In genomic region chr2:216693414-216694100, GRCh38 we compare ENCODE assay signal across 8 cellular contexts. TPM values are rescaled to one million over a fixed set of nuclear protein-coding genes. Genes with fewer than 3 reads are reported as not detected.
A peak's percentile ranks its signal among the peaks of the same experiment; 100 is the strongest.
DNase-seq lines count a peak whose midpoint lies in the region; ATAC-seq, FAIRE-seq and TF ChIP-seq lines count a peak whose summit lies in the region.

No MANE protein-coding gene starts in this region.

- no peaks in the 10 kb centered on the region for H3K36me3 Mint-ChIP-seq in activated T-cell treated with anti-CD3 and anti-CD28 coated beads, Interleukin-2, amount 50 U/mL, for 72 hours (ENCODE audit: insufficient read depth in 2 of 2)
- H3K36me3 Mint-ChIP-seq in activated T-helper 2 cell treated with anti-CD3 and anti-CD28 coated beads, Interferon-gamma antibody, Interleukin-2, Interleukin-4, amounts not matched to agents 10 μg/mL and 5 μg/mL and 100 μg/mL, durations not matched to agents 14 hours and 24 hours and 36 hours (ENCODE audit: low read depth): no peaks in the 10 kb centered on the region

- no peak for DNase-seq in activated T-cell treated with anti-CD3 and anti-CD28 coated beads, Interleukin-2, amount 50 U/mL, for 72 hours
- DNase-seq in activated T-cell treated with anti-CD3 and anti-CD28 coated beads, Interleukin-2, amount 50 U/mL, for 48 hours: no peak
- no peak for DNase-seq in activated T-helper 2 cell treated with anti-CD3 and anti-CD28 coated beads, Interferon-gamma antibody, Interleukin-2, Interleukin-4, amounts not matched to agents 10 μg/mL and 5 μg/mL and 100 μg/mL, durations not matched to agents 14 hours and 24 hours and 36 hours (ENCODE audit: low spot score)
- DNase-seq in keratinocyte (ENCODE audit: low read depth, low spot score): no peak
- DNase-seq in tibial artery: peak in 1 of 2 donors; percentile 65
- DNase-seq in NCI-H2107 (lab: John Stamatoyannopoulos, UW): no peak

- H2AFZ ChIP-seq in keratinocyte (ENCODE audit: control insufficient read depth, low read length): no peak overlapping the region

- H3K4me1 Mint-ChIP-seq in activated T-cell treated with anti-CD3 and anti-CD28 coated beads, Interleukin-2, amount 50 U/mL, for 72 hours (ENCODE audit: low read depth): peaks cover 43% of the 10 kb centered on the region
- peaks cover 25% of the 10 kb centered on the region for H3K4me1 Mint-ChIP-seq in activated T-helper 2 cell treated with anti-CD3 and anti-CD28 coated beads, Interferon-gamma antibody, Interleukin-2, Interleukin-4, amounts not matched to agents 10 μg/mL and 5 μg/mL and 100 μg/mL, durations not matched to agents 14 hours and 24 hours and 36 hours (ENCODE audit: low read depth)

- H3K36me3 ChIP-seq in keratinocyte (ENCODE audit: control insufficient read depth in 2 of 2, extremely low read depth in 1 of 2, insufficient read depth in 2 of 2, low read length in 2 of 2) (no peaks in the 10 kb centered on the region), tibial artery (peaks cover 0 to 9% (median 8%) of the 10 kb centered on the region in 3 donors)

- FAIRE-seq in keratinocyte (lab: Jason Lieb, UNC): no peak

- intact Hi-C loops in activated T-helper 2 cell treated with anti-CD3 and anti-CD28 coated beads, Interferon-gamma antibody, Interleukin-2, Interleukin-4, amounts not matched to agents 10 μg/mL and 5 μg/mL and 100 μg/mL, durations not matched to agents 14 hours and 24 hours and 36 hours (cut with micrococcal nuclease): loop anchor here (2.0 to 5.0 kb wide), 2 partner anchors 399 to 529 kb away; no protein-coding TSS in a partner anchor
- intact Hi-C loops in tibial artery (cut with DNase I; ENCODE audit: low total_unique reads): loop anchor here (10.0 kb wide), 1 partner anchor 291 kb away; no protein-coding TSS in a partner anchor

- no peak overlapping the region for H3K9ac ChIP-seq in keratinocyte (ENCODE audit: control insufficient read depth, extremely low read depth, insufficient read depth, low read length)

- H3K4me3 ChIP-seq in keratinocyte (ENCODE audit: control insufficient read depth in 2 of 3, extremely low read depth in 1 of 3, insufficient read depth in 2 of 3, low read depth in 1 of 3, low read length in 3 of 3) (peak overlapping the region; percentile 37 to 68 (median 43)), tibial artery (peak overlapping the region; percentile 67 to 71)

- peaks cover 49% of the 10 kb centered on the region for H3K4me1 ChIP-seq in keratinocyte (ENCODE audit: control insufficient read depth, extremely low read depth, insufficient read depth, low read length)
- peaks cover 0 to 59% (median 45%) of the 10 kb centered on the region in 4 donors for H3K4me1 ChIP-seq in tibial artery

- H3K27me3 ChIP-seq in keratinocyte (ENCODE audit: control insufficient read depth, extremely low read depth, insufficient read depth, low read length) (peaks cover 17% of the 10 kb centered on the region), tibial artery (no peaks in the 10 kb centered on the region)

- TF ChIP-seq CTCF in keratinocyte (optimal IDR thresholded peaks at IDR 0.05 in 1 of 3, IDR thresholded peaks at IDR 0.05 in 1 of 3, conservative IDR thresholded peaks at IDR 0.05 in 1 of 3; ENCODE audit: extremely low read depth in 1 of 3, insufficient read depth in 2 of 3, low read length in 3 of 3): no peak
- TF ChIP-seq CTCF in tibial artery (IDR thresholded peaks at IDR 0.05): no peak

- no peak overlapping the region for H3K27ac Mint-ChIP-seq in activated T-cell treated with anti-CD3 and anti-CD28 coated beads, Interleukin-2, amount 50 U/mL, for 72 hours
- no peak overlapping the region for H3K27ac Mint-ChIP-seq in activated T-helper 2 cell treated with anti-CD3 and anti-CD28 coated beads, Interferon-gamma antibody, Interleukin-2, Interleukin-4, amounts not matched to agents 10 μg/mL and 5 μg/mL and 100 μg/mL, durations not matched to agents 14 hours and 24 hours and 36 hours

- H3K27me3 Mint-ChIP-seq in activated T-cell treated with anti-CD3 and anti-CD28 coated beads, Interleukin-2, amount 50 U/mL, for 72 hours (ENCODE audit: low read depth): peaks cover 76% of the 10 kb centered on the region
- peaks cover 66% of the 10 kb centered on the region for H3K27me3 Mint-ChIP-seq in activated T-helper 2 cell treated with anti-CD3 and anti-CD28 coated beads, Interferon-gamma antibody, Interleukin-2, Interleukin-4, amounts not matched to agents 10 μg/mL and 5 μg/mL and 100 μg/mL, durations not matched to agents 14 hours and 24 hours and 36 hours (ENCODE audit: low read depth)

- H3K9me3 ChIP-seq in keratinocyte (ENCODE audit: control insufficient read depth, low read depth, low read length): no peaks in the 10 kb centered on the region
- no peaks in the 10 kb centered on the region for H3K9me3 ChIP-seq in tibial artery

- H4K20me1 ChIP-seq in keratinocyte (ENCODE audit: control insufficient read depth, extremely low read depth, insufficient read depth, low read length): no peaks in the 10 kb centered on the region

- H3K4me2 ChIP-seq in keratinocyte (ENCODE audit: control insufficient read depth, extremely low read depth, insufficient read depth, low read depth, low read length): peak overlapping the region; percentile 92

- no peak overlapping the region for H3K27ac ChIP-seq in keratinocyte (ENCODE audit: control insufficient read depth, insufficient read depth, low read length)
- H3K27ac ChIP-seq in tibial artery: peak overlapping the region; percentile 86 to 88

- H3K9me1 ChIP-seq in keratinocyte (ENCODE audit: control insufficient read depth, extremely low read depth, insufficient read depth, low read length): no peaks in the 10 kb centered on the region

- H3K9me3 Mint-ChIP-seq in activated T-cell treated with anti-CD3 and anti-CD28 coated beads, Interleukin-2, amount 50 U/mL, for 72 hours: no peaks in the 10 kb centered on the region
- no peaks in the 10 kb centered on the region for H3K9me3 Mint-ChIP-seq in activated T-helper 2 cell treated with anti-CD3 and anti-CD28 coated beads, Interferon-gamma antibody, Interleukin-2, Interleukin-4, amounts not matched to agents 10 μg/mL and 5 μg/mL and 100 μg/mL, durations not matched to agents 14 hours and 24 hours and 36 hours

- H3K79me2 ChIP-seq in keratinocyte (ENCODE audit: control insufficient read depth, insufficient read depth, low read length): no peaks in the 10 kb centered on the region

- peak overlapping the region; percentile 97 to 98 for H3K4me3 Mint-ChIP-seq in activated T-cell treated with anti-CD3 and anti-CD28 coated beads, Interleukin-2, amount 50 U/mL, for 72 hours
- H3K4me3 Mint-ChIP-seq in activated T-helper 2 cell treated with anti-CD3 and anti-CD28 coated beads, Interferon-gamma antibody, Interleukin-2, Interleukin-4, amounts not matched to agents 10 μg/mL and 5 μg/mL and 100 μg/mL, durations not matched to agents 14 hours and 24 hours and 36 hours (ENCODE audit: low read depth): peak overlapping the region; percentile 60

- dilution Hi-C loops in keratinocyte (cut with MboI; ENCODE audit: extremely low pct_ligation_motif_present, low sequenced_read_pairs): no loop called here

- ATAC-seq in activated T-cell treated with anti-CD3 and anti-CD28 coated beads, Interleukin-2, amount 50 U/mL, for 72 hours (replicated peaks in 1 of 2): no peak
- ATAC-seq in HG02973 (IDR thresholded peaks at IDR 0.05; ENCODE audit: unreplicated experiment) (no peak), HG03378 (IDR thresholded peaks at IDR 0.05; ENCODE audit: unreplicated experiment) (no peak)

RNA-seq across cellular contexts. Expression of gene IGFBP5, which starts 1.8 kb away (rescaled TPM):
- total RNA-seq in activated T-cell treated with anti-CD3 and anti-CD28 coated beads, Interleukin-2, amount 50 U/mL, for 72 hours: not detected
- not detected in 2 replicates for total RNA-seq in activated T-helper 2 cell treated with anti-CD3 and anti-CD28 coated beads, Interferon-gamma antibody, Interleukin-2, Interleukin-4, amounts not matched to agents 10 μg/mL and 5 μg/mL and 100 μg/mL, durations not matched to agents 14 hours and 24 hours and 36 hours
- 0.15 to 3.2 TPM (median 1.1 TPM) in 3 replicates for polyA plus RNA-seq in keratinocyte
- 0.06 TPM for polyA plus RNA-seq in keratinocyte (2011; ENCODE audit: low read depth)
- 0.10 TPM in 2 replicates for polyA plus RNA-seq in keratinocyte (2011; cell fraction: cytosol; rRNA removed)
- polyA plus RNA-seq in keratinocyte (2011; cell fraction: nucleus; rRNA removed): 0.56 and 1.3 TPM in 2 replicates
- 0.07 and 0.16 TPM in 2 replicates for polyA plus RNA-seq in keratinocyte (2012; ENCODE audit: low replicate concordance)
- polyA minus RNA-seq in keratinocyte: 0.85 to 2.1 TPM (median 0.90 TPM) in 3 replicates
- polyA minus RNA-seq in keratinocyte (2011; cell fraction: cytosol; rRNA and poly(A)+ RNA removed): not detected
- 0.53 and 1.8 TPM in 2 replicates for polyA minus RNA-seq in keratinocyte (2011; cell fraction: nucleus; rRNA and poly(A)+ RNA removed)
